1 cellular context compared by ENCODE assay signal in genomic region chr4:152264106-152264505, GRCh38.
TF ChIP-seq lines count a peak whose summit lies in the region.

No MANE protein-coding gene starts in this region.

TF ChIP-seq in IMR-90, 13 proteins besides CTCF, POLR2A, EP300 and RAD21 (continued from another document):
- TF ChIP-seq ELK1 (IDR thresholded peaks at IDR 0.05; ENCODE audit: borderline replicate concordance, low read depth, low read length) = no peak
